Comparison of ENCODE assay signal across 21 cellular contexts in the genomic region with DNA sequence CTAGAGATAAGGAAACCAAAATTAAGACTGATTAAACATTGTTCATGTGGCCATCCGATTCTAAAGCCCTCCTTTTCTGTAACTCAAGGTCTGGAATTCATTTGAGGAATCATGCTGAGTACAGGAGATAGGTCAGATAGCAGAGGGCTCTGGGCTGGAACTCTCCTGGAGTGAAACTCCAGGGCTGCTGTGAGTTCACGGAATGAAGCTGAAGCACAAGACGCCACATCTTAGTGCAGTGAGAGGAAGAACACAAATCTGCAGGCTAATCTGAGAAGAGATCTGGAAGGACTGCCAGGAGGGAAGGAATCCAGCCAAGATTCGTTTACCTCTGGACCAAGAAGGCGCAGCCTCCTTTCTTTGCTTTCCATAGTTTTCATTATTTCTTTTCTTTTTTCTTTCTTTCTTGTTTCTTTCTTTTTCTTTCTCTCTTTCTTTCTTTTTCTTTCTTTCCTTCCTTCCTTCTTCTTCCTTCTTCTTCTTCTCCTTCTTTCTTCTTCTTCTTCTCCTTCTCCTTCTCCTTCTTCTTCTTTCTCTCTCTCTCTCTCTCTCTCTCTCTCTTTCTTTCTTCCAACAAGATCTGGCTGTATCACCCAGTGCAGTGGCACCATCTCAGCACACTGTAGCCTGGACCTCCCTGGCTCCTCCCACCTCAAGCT.
DNase-seq lines count a peak whose midpoint lies in the region; ATAC-seq and TF ChIP-seq lines count a peak whose summit lies in the region.
"Had no signal": no experiment of that assay in that cellular context is flagged by ENCODE, and none has a peak within 500 bp of the region (broad histone marks: within the 10 kb centered on the region; RNA-seq: fewer than 3 reads in every experiment).

No MANE protein-coding gene starts in this region.

- no peaks in the 10 kb centered on the region for H3K27me3 ChIP-seq in breast epithelium
- H3K27me3 ChIP-seq in thyroid gland: no peaks in the 10 kb centered on the region
- no peaks in the 10 kb centered on the region for H3K27me3 ChIP-seq in tibial nerve
- H3K27me3 ChIP-seq: BE2C, ovary, testis had no signal

- no peak overlapping the region for H3K27ac Mint-ChIP-seq in activated CD4-positive, alpha-beta T cell treated with anti-CD3 and anti-CD28 coated beads, Interleukin-2, amount 10 ng/mL, durations not matched to agents 24 days and 14 days
- no peak overlapping the region for H3K27ac Mint-ChIP-seq in activated CD4-positive, alpha-beta T cell treated with anti-CD3 and anti-CD28 coated beads for 36 hours
- peak overlapping the region; percentile 67 to 91 (median 84) for H3K27ac Mint-ChIP-seq in nephron

- no peak for TF ChIP-seq CTCF in breast epithelium (IDR thresholded peaks at IDR 0.05)
- no peak for TF ChIP-seq CTCF in nephron (IDR thresholded peaks at IDR 0.05; ENCODE audit: unreplicated experiment in 3 of 3)
- TF ChIP-seq CTCF in thyroid gland (IDR thresholded peaks at IDR 0.05): no peak
- no peak for TF ChIP-seq CTCF in tibial nerve (IDR thresholded peaks at IDR 0.05)

- H3K4me3 Mint-ChIP-seq in activated CD4-positive, alpha-beta T cell treated with anti-CD3 and anti-CD28 coated beads, Interleukin-2, amount 10 ng/mL, durations not matched to agents 24 days and 14 days: no peak overlapping the region
- H3K4me3 Mint-ChIP-seq in activated CD4-positive, alpha-beta T cell treated with anti-CD3 and anti-CD28 coated beads for 36 hours: no peak overlapping the region
- peak overlapping the region in 1 of 3 experiments; percentile 13 for H3K4me3 Mint-ChIP-seq in nephron

- H3K4me1 ChIP-seq in breast epithelium (no peaks in the 10 kb centered on the region), thyroid gland (peaks cover 12 to 15% of the 10 kb centered on the region in 2 donors), tibial nerve (peaks cover 0 to 4% (median 0%) of the 10 kb centered on the region in 4 donors)

- peaks cover 18% of the 10 kb centered on the region for H3K9me3 Mint-ChIP-seq in activated CD4-positive, alpha-beta T cell treated with anti-CD3 and anti-CD28 coated beads, Interleukin-2, amount 10 ng/mL, durations not matched to agents 24 days and 14 days
- H3K9me3 Mint-ChIP-seq in activated CD4-positive, alpha-beta T cell treated with anti-CD3 and anti-CD28 coated beads for 36 hours (ENCODE audit: low read depth): peaks cover 4% of the 10 kb centered on the region
- H3K9me3 Mint-ChIP-seq in nephron: peaks cover 6% of the 10 kb centered on the region

- no peak for ATAC-seq in activated CD4-positive, alpha-beta T cell treated with anti-CD3 and anti-CD28 coated beads for 36 hours

- intact Hi-C loops in activated CD4-positive, alpha-beta T cell treated with anti-CD3 and anti-CD28 coated beads, Interleukin-2, amount 10 ng/mL, durations not matched to agents 24 days and 14 days (cut with micrococcal nuclease): no loop called here
- intact Hi-C loops in activated CD4-positive, alpha-beta T cell treated with anti-CD3 and anti-CD28 coated beads for 36 hours (cut with DNase I, micrococcal nuclease): no loop called here
- intact Hi-C loops in breast epithelium (cut with DNase I; ENCODE audit: low total_unique reads) (no loop called here), thyroid gland (cut with DNase I) (no loop called here)

- H3K4me1 Mint-ChIP-seq in activated CD4-positive, alpha-beta T cell treated with anti-CD3 and anti-CD28 coated beads, Interleukin-2, amount 10 ng/mL, durations not matched to agents 24 days and 14 days: no peaks in the 10 kb centered on the region
- H3K4me1 Mint-ChIP-seq in activated CD4-positive, alpha-beta T cell treated with anti-CD3 and anti-CD28 coated beads for 36 hours: no peaks in the 10 kb centered on the region
- H3K4me1 Mint-ChIP-seq in nephron: peaks cover 21% of the 10 kb centered on the region

- H3K36me3 Mint-ChIP-seq in activated CD4-positive, alpha-beta T cell treated with anti-CD3 and anti-CD28 coated beads, Interleukin-2, amount 10 ng/mL, durations not matched to agents 24 days and 14 days (ENCODE audit: low read depth): no peaks in the 10 kb centered on the region
- no peaks in the 10 kb centered on the region for H3K36me3 Mint-ChIP-seq in activated CD4-positive, alpha-beta T cell treated with anti-CD3 and anti-CD28 coated beads for 36 hours (ENCODE audit: low read depth)
- H3K36me3 Mint-ChIP-seq in nephron (ENCODE audit: low read depth): no peaks in the 10 kb centered on the region

- peak overlapping the region in 1 of 3 donors; percentile 0 for H3K4me3 ChIP-seq in breast epithelium
- H3K4me3 ChIP-seq in thyroid gland (replicated peaks in 1 of 3): no peak overlapping the region
- H3K4me3 ChIP-seq in tibial nerve: no peak overlapping the region
- H3K4me3 ChIP-seq: ovary, skin epidermis, testis had no signal

- H3K36me3 ChIP-seq in breast epithelium (no peaks in the 10 kb centered on the region), thyroid gland (no peaks in the 10 kb centered on the region), tibial nerve (no peaks in the 10 kb centered on the region)
- H3K36me3 ChIP-seq: BE2C, ovary had no signal

- WGBS in thyroid gland, 2 donors: 31 to 47% methylated on average over 5 of the region's 5 CpGs
- 65 to 74% methylated on average over 5 of the region's 5 CpGs for WGBS in tibial nerve, 2 donors

- TF ChIP-seq EP300 in tibial nerve (IDR thresholded peaks at IDR 0.05): no peak

- CTCF ChIA-PET in activated CD4-positive, alpha-beta T cell treated with anti-CD3 and anti-CD28 coated beads for 36 hours (lab: Charles Lee): interaction anchor here (0.5 kb wide), 1 partner anchor 456 kb away, joined by 4 read pairs; no protein-coding TSS in a partner anchor

- peaks cover 2% of the 10 kb centered on the region for H3K27me3 Mint-ChIP-seq in activated CD4-positive, alpha-beta T cell treated with anti-CD3 and anti-CD28 coated beads, Interleukin-2, amount 10 ng/mL, durations not matched to agents 24 days and 14 days
- peaks cover 3% of the 10 kb centered on the region for H3K27me3 Mint-ChIP-seq in activated CD4-positive, alpha-beta T cell treated with anti-CD3 and anti-CD28 coated beads for 36 hours
- H3K27me3 Mint-ChIP-seq in nephron (ENCODE audit: low read depth): no peaks in the 10 kb centered on the region

- TF ChIP-seq POLR2A in breast epithelium (IDR thresholded peaks at IDR 0.05): no peak
- no peak for TF ChIP-seq POLR2A in thyroid gland (IDR thresholded peaks at IDR 0.05)
- no peak for TF ChIP-seq POLR2A in tibial nerve (IDR thresholded peaks at IDR 0.05)

- DNase-seq in activated CD4-positive, alpha-beta T cell treated with anti-CD3 and anti-CD28 coated beads, Interleukin-2, amount 10 ng/mL, durations not matched to agents 24 days and 14 days: peak; percentile 37
- no peak for DNase-seq in activated CD4-positive, alpha-beta T cell treated with anti-CD3 and anti-CD28 coated beads for 36 hours
- peak; percentile 61 to 63 for DNase-seq in breast epithelium (ENCODE audit: low spot score in 2 of 2)
- peak; percentile 49 to 54 for DNase-seq in thyroid gland
- no peak for DNase-seq in NK-92 (lab: John Stamatoyannopoulos, UW; ENCODE audit: unreplicated experiment)
- DNase-seq in tibial nerve (ENCODE audit: low spot score in 2 of 2): no peak
- DNase-seq in cerebellar nuclear complex (lab: John Stamatoyannopoulos, UW): no peak
- DNase-seq: 8988T; activated naive CD4-positive, alpha-beta T cell treated with Interleukin-2 at 50 U/mL for 16 hours; activated T-cell treated with anti-CD3 and anti-CD28 coated beads for 4 hours; aorta; BE2C; cortex of kidney; foreskin melanocyte; GF-D8; NCI-H748 treated with DMSO at 0.1 percent for 48 hours; ovary; stimulated activated CD4-positive, alpha-beta T cell treated with anti-CD3 and anti-CD28 coated beads, Interleukin-4, amount 100 ng/mL, for 4 hours; testis had no signal

- POLR2A ChIA-PET in activated CD4-positive, alpha-beta T cell treated with anti-CD3 and anti-CD28 coated beads for 36 hours (lab: Charles Lee): interaction anchor here (0.6 kb wide), 1 partner anchor 86 kb away, joined by 3 read pairs; no protein-coding TSS in a partner anchor

- H3K9me3 ChIP-seq in breast epithelium (no peaks in the 10 kb centered on the region), thyroid gland (no peaks in the 10 kb centered on the region), tibial nerve (peaks cover 0 to 4% (median 0%) of the 10 kb centered on the region in 4 donors)
- H3K9me3 ChIP-seq: BE2C, ovary, testis had no signal

- H3K27ac ChIP-seq in breast epithelium (peak overlapping the region in 1 of 2 donors; percentile 15), thyroid gland (no peak overlapping the region), tibial nerve (no peak overlapping the region)
- H3K27ac ChIP-seq: ovary, skin epidermis, testis had no signal

Comparison
In these comparisons a context has a peak if more than half of its experiments do, and no peak if none do; other contexts are left out.
1. DNase-seq: peak in activated CD4-positive, alpha-beta T cell treated with anti-CD3 and anti-CD28 coated beads, Interleukin-2, amount 10 ng/mL, durations not matched to agents 24 days and 14 days (single experiment), breast epithelium (2 of 2) and thyroid gland (2 of 2); none in activated CD4-positive, alpha-beta T cell treated with anti-CD3 and anti-CD28 coated beads for 36 hours (single experiment), NK-92 (single experiment), tibial nerve (0 of 2) and cerebellar nuclear complex (0 of 2).
2. H3K27ac Mint-ChIP-seq: peak in nephron (3 of 3); none in activated CD4-positive, alpha-beta T cell treated with anti-CD3 and anti-CD28 coated beads, Interleukin-2, amount 10 ng/mL, durations not matched to agents 24 days and 14 days (single experiment) and activated CD4-positive, alpha-beta T cell treated with anti-CD3 and anti-CD28 coated beads for 36 hours (single experiment).